9 cellular contexts compared by ENCODE assay signal in genomic region chr5:156879665-156880285, GRCh38. TPM values are rescaled to one million over a fixed set of nuclear protein-coding genes. Genes with fewer than 3 reads are reported as not detected.
DNase-seq lines count a peak whose midpoint lies in the region; ATAC-seq and TF ChIP-seq lines count a peak whose summit lies in the region.
"Had no signal": no experiment of that assay in that cellular context is flagged by ENCODE, and none has a peak within 500 bp of the region (broad histone marks: within the 10 kb centered on the region; RNA-seq: fewer than 3 reads in every experiment).

No MANE protein-coding gene starts in this region.

- POLR2A ChIA-PET in activated CD8-positive, alpha-beta T cell treated with anti-CD3 and anti-CD28 coated beads for 36 hours (lab: Charles Lee) = no interaction called here

- DNase-seq in NCI-H1436 treated with DMSO at 0.1 percent for 48 hours (lab: John Stamatoyannopoulos, UW) (peak; percentile 96), osteocyte (ENCODE audit: extremely low spot score, unreplicated experiment) (no peak), sciatic nerve (ENCODE audit: low spot score) (no peak), kidney tubule cell (ENCODE audit: low spot score) (no peak)
- DNase-seq in activated CD8-positive, alpha-beta T cell treated with anti-CD3 and anti-CD28 coated beads for 36 hours = no peak
- DNase-seq: NCI-H510A had no signal

- H3K36me3 Mint-ChIP-seq in osteocyte (ENCODE audit: unreplicated experiment) = no peaks in the 10 kb centered on the region
- no peaks in the 10 kb centered on the region for H3K36me3 Mint-ChIP-seq in activated CD8-positive, alpha-beta T cell treated with anti-CD3 and anti-CD28 coated beads for 36 hours (ENCODE audit: low read depth)

- no peaks in the 10 kb centered on the region for H3K27me3 Mint-ChIP-seq in osteocyte (ENCODE audit: unreplicated experiment)
- H3K27me3 Mint-ChIP-seq in activated CD8-positive, alpha-beta T cell treated with anti-CD3 and anti-CD28 coated beads for 36 hours = no peaks in the 10 kb centered on the region
- H3K27me3 Mint-ChIP-seq: central memory CD8-positive, alpha-beta T cell had no signal

- CTCF ChIA-PET in activated CD8-positive, alpha-beta T cell treated with anti-CD3 and anti-CD28 coated beads for 36 hours (lab: Charles Lee) = interaction anchor here (1.0 to 1.4 kb wide), 3 partner anchors 9 to 592 kb away, joined by 3 to 4 read pairs (median 3); no protein-coding TSS in a partner anchor

- no peak overlapping the region for H3K27ac Mint-ChIP-seq in osteocyte (ENCODE audit: unreplicated experiment)
- no peak overlapping the region for H3K27ac Mint-ChIP-seq in activated CD8-positive, alpha-beta T cell treated with anti-CD3 and anti-CD28 coated beads for 36 hours

- no peak for TF ChIP-seq CTCF in osteocyte (IDR thresholded peaks at IDR 0.05)
- TF ChIP-seq CTCF in activated CD8-positive, alpha-beta T cell treated with anti-CD3 and anti-CD28 coated beads for 36 hours (IDR thresholded peaks at IDR 0.05) = no peak

- H3K4me3 Mint-ChIP-seq in osteocyte (ENCODE audit: unreplicated experiment) = no peak overlapping the region
- no peak overlapping the region for H3K4me3 Mint-ChIP-seq in activated CD8-positive, alpha-beta T cell treated with anti-CD3 and anti-CD28 coated beads for 36 hours
- H3K4me3 Mint-ChIP-seq: central memory CD8-positive, alpha-beta T cell had no signal

- intact Hi-C loops in activated CD8-positive, alpha-beta T cell treated with anti-CD3 and anti-CD28 coated beads for 36 hours (cut with micrococcal nuclease) = no loop called here
- intact Hi-C loops in sciatic nerve (cut with DNase I) = no loop called here

- no peaks in the 10 kb centered on the region for H3K9me3 Mint-ChIP-seq in osteocyte (ENCODE audit: unreplicated experiment)
- H3K9me3 Mint-ChIP-seq in activated CD8-positive, alpha-beta T cell treated with anti-CD3 and anti-CD28 coated beads for 36 hours = no peaks in the 10 kb centered on the region
- H3K9me3 Mint-ChIP-seq: central memory CD8-positive, alpha-beta T cell had no signal

- ATAC-seq in GM19324 (IDR thresholded peaks at IDR 0.05; ENCODE audit: low FRiP score, unreplicated experiment) = peak; percentile 81
- peak; percentile 85 for ATAC-seq in HG02973 (IDR thresholded peaks at IDR 0.05; ENCODE audit: unreplicated experiment)
- no peak for ATAC-seq in activated CD8-positive, alpha-beta T cell treated with anti-CD3 and anti-CD28 coated beads for 36 hours
- no peak for ATAC-seq in sciatic nerve

- H3K4me1 Mint-ChIP-seq in osteocyte (ENCODE audit: unreplicated experiment) = no peaks in the 10 kb centered on the region
- H3K4me1 Mint-ChIP-seq in activated CD8-positive, alpha-beta T cell treated with anti-CD3 and anti-CD28 coated beads for 36 hours (ENCODE audit: low read depth) = peaks cover 3% of the 10 kb centered on the region
- H3K4me1 Mint-ChIP-seq: central memory CD8-positive, alpha-beta T cell had no signal

RNA-seq across cellular contexts. Expression of gene PPP1R2B, which starts 29.7 kb away (rescaled TPM):
- not detected in 2 replicates for total RNA-seq in osteocyte
- under 1 TPM in 1 of 2 experiments, not detected in 1; 0.16 TPM for total RNA-seq in activated CD8-positive, alpha-beta T cell treated with anti-CD3 and anti-CD28 coated beads for 36 hours
- not detected for total RNA-seq in sciatic nerve

Comparison
In these comparisons a context has a peak if more than half of its experiments do, and no peak if none do; other contexts are left out.
1. ATAC-seq: peak in GM19324 (single experiment) and HG02973 (single experiment); none in activated CD8-positive, alpha-beta T cell treated with anti-CD3 and anti-CD28 coated beads for 36 hours (single experiment) and sciatic nerve (single experiment).